In the genomic region with DNA sequence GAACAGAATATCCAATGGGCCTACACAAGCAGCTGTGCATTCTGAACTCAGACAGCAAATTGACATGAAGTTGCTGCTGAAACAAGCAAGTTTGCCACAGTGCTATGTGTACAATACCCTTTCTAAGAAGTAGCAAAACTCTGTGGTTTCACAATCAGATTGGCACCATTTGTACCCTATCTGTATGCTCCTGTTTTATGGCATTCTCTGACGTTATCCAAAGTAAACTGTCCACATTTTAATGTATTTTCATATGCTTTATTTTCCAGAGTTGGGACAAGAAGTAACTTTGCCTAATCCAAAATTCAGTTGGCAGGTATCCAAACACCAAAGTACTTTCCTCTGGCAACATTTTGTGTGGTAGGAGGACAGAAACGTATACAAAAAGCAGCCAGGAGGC, we compare ENCODE assay signal across 20 cellular contexts.
"Had no signal": no experiment of that assay in that cellular context is flagged by ENCODE, and none has a peak within 500 bp of the region (broad histone marks: within the 10 kb centered on the region; RNA-seq: fewer than 3 reads in every experiment).

No MANE protein-coding gene starts in this region.

- H3K4me3 ChIP-seq: sigmoid colon, suprapubic skin, upper lobe of left lung had no signal

- H3K4me1 ChIP-seq: upper lobe of left lung had no signal

- H3K27ac ChIP-seq: epithelial cell of prostate, sigmoid colon, suprapubic skin, upper lobe of left lung, WERI-Rb-1 had no signal

- H3K27me3 ChIP-seq: sigmoid colon, suprapubic skin, upper lobe of left lung had no signal

- H3K9me3 ChIP-seq: sigmoid colon, suprapubic skin, upper lobe of left lung had no signal

- DNase-seq: activated CD4-positive, alpha-beta T cell treated with anti-CD3 and anti-CD28 coated beads for 4 hours; activated CD8-positive, alpha-beta memory T cell treated with anti-CD3 and anti-CD28 coated beads, Interleukin-2, amount 50 U/mL, for 4 hours; activated CD8-positive, alpha-beta T cell treated with anti-CD3 and anti-CD28 coated beads for 36 hours; activated naive CD4-positive, alpha-beta T cell; activated T-cell treated with anti-CD3 and anti-CD28 coated beads, Interleukin-2, amount 50 U/mL, for 72 hours; effector memory CD8-positive, alpha-beta T cell; glutamatergic neuron; immature natural killer cell; left cardiac atrium; nucleus accumbens; sigmoid colon; stimulated activated CD4-positive, alpha-beta T cell treated with anti-CD3 and anti-CD28 coated beads, Interleukin-2, amount 100 ng/mL, for 48 hours; stimulated activated CD8-positive, alpha-beta memory T cell treated with anti-CD3 and anti-CD28 coated beads, Interleukin-4, amount 100 ng/mL, for 48 hours; stimulated activated naive CD8-positive, alpha-beta T cell treated with anti-CD3 and anti-CD28 coated beads, Interleukin-15, Interleukin-2, amounts not matched to agents 100 U/mL and 50 U/mL, for 24 hours; T-helper 9 cell; upper lobe of left lung; WERI-Rb-1 had no signal

- H3K36me3 ChIP-seq: sigmoid colon, suprapubic skin, upper lobe of left lung, WERI-Rb-1 had no signal

- ATAC-seq: activated CD8-positive, alpha-beta T cell treated with anti-CD3 and anti-CD28 coated beads for 36 hours; activated T-cell treated with anti-CD3 and anti-CD28 coated beads, Interleukin-2, amount 50 U/mL, for 72 hours; effector memory CD8-positive, alpha-beta T cell; natural killer cell treated with Interleukin-12 subunit alpha and Interleukin-12 subunit beta and Interleukin-15 and Interleukin-18, amount 100 ng/mL, for 72 hours; stimulated activated naive CD8-positive, alpha-beta T cell treated with anti-CD3 and anti-CD28 coated beads, Interleukin-15, Interleukin-2, amounts not matched to agents 100 U/mL and 50 U/mL, for 24 hours had no signal
